In the genomic region with DNA sequence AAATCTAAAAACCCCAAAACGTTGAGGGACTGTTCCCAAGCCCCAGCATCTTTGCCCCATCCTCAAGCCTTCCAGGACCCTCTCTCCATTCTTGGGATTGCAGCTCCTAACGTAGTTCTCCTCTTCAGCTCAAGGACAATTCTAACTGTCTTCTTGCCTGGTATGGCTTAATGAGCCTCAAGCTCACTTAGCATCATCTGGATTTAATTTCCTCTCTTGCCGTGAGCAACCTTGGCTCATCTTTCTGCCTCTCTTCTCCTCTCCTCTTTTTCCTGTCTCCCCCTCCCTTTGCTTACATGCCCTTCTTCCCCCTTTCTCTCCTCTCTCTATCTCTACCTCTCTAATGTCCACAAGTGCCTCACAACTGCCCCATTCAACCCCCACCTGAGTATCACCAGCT, we compare ENCODE assay signal across 1 cellular context.
TF ChIP-seq lines count a peak whose summit lies in the region.

No MANE protein-coding gene starts in this region.

TF ChIP-seq in GM23338, 12 proteins besides CTCF, POLR2A, EP300 and RAD21 (continued from another document):
- TF ChIP-seq, protein P1, sequence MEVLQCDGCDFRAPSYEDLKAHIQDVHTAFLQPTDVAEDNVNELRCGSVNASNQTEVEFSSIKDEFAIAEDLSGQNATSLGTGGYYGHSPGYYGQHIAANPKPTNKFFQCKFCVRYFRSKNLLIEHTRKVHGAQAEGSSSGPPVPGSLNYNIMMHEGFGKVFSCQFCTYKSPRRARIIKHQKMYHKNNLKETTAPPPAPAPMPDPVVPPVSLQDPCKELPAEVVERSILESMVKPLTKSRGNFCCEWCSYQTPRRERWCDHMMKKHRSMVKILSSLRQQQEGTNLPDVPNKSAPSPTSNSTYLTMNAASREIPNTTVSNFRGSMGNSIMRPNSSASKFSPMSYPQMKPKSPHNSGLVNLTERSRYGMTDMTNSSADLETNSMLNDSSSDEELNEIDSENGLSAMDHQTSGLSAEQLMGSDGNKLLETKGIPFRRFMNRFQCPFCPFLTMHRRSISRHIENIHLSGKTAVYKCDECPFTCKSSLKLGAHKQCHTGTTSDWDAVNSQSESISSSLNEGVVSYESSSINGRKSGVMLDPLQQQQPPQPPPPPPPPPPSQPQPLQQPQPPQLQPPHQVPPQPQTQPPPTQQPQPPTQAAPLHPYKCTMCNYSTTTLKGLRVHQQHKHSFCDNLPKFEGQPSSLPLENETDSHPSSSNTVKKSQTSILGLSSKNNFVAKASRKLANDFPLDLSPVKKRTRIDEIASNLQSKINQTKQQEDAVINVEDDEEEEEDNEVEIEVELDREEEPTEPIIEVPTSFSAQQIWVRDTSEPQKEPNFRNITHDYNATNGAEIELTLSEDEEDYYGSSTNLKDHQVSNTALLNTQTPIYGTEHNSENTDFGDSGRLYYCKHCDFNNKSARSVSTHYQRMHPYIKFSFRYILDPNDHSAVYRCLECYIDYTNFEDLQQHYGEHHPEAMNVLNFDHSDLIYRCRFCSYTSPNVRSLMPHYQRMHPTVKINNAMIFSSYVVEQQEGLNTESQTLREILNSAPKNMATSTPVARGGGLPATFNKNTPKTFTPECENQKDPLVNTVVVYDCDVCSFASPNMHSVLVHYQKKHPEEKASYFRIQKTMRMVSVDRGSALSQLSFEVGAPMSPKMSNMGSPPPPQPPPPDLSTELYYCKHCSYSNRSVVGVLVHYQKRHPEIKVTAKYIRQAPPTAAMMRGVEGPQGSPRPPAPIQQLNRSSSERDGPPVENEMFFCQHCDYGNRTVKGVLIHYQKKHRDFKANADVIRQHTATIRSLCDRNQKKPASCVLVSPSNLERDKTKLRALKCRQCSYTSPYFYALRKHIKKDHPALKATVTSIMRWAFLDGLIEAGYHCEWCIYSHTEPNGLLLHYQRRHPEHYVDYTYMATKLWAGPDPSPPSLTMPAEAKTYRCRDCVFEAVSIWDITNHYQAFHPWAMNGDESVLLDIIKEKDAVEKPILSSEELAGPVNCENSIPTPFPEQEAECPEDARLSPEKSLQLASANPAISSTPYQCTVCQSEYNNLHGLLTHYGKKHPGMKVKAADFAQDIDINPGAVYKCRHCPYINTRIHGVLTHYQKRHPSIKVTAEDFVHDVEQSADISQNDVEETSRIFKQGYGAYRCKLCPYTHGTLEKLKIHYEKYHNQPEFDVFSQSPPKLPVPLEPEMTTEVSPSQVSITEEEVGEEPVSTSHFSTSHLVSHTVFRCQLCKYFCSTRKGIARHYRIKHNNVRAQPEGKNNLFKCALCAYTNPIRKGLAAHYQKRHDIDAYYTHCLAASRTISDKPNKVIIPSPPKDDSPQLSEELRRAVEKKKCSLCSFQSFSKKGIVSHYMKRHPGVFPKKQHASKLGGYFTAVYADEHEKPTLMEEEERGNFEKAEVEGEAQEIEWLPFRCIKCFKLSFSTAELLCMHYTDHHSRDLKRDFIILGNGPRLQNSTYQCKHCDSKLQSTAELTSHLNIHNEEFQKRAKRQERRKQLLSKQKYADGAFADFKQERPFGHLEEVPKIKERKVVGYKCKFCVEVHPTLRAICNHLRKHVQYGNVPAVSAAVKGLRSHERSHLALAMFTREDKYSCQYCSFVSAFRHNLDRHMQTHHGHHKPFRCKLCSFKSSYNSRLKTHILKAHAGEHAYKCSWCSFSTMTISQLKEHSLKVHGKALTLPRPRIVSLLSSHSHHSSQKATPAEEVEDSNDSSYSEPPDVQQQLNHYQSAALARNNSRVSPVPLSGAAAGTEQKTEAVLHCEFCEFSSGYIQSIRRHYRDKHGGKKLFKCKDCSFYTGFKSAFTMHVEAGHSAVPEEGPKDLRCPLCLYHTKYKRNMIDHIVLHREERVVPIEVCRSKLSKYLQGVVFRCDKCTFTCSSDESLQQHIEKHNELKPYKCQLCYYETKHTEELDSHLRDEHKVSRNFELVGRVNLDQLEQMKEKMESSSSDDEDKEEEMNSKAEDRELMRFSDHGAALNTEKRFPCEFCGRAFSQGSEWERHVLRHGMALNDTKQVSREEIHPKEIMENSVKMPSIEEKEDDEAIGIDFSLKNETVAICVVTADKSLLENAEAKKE (CRISPR knock-in tag; IDR thresholded peaks at IDR 0.05): no peak
- TF ChIP-seq, protein P2, sequence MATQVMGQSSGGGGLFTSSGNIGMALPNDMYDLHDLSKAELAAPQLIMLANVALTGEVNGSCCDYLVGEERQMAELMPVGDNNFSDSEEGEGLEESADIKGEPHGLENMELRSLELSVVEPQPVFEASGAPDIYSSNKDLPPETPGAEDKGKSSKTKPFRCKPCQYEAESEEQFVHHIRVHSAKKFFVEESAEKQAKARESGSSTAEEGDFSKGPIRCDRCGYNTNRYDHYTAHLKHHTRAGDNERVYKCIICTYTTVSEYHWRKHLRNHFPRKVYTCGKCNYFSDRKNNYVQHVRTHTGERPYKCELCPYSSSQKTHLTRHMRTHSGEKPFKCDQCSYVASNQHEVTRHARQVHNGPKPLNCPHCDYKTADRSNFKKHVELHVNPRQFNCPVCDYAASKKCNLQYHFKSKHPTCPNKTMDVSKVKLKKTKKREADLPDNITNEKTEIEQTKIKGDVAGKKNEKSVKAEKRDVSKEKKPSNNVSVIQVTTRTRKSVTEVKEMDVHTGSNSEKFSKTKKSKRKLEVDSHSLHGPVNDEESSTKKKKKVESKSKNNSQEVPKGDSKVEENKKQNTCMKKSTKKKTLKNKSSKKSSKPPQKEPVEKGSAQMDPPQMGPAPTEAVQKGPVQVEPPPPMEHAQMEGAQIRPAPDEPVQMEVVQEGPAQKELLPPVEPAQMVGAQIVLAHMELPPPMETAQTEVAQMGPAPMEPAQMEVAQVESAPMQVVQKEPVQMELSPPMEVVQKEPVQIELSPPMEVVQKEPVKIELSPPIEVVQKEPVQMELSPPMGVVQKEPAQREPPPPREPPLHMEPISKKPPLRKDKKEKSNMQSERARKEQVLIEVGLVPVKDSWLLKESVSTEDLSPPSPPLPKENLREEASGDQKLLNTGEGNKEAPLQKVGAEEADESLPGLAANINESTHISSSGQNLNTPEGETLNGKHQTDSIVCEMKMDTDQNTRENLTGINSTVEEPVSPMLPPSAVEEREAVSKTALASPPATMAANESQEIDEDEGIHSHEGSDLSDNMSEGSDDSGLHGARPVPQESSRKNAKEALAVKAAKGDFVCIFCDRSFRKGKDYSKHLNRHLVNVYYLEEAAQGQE (IDR thresholded peaks at IDR 0.05; ENCODE audit: unreplicated experiment): no peak
- no peak for TF ChIP-seq EZH2phosphoT487 (IDR thresholded peaks at IDR 0.05; ENCODE audit: unreplicated experiment)
- TF ChIP-seq, protein P3, sequence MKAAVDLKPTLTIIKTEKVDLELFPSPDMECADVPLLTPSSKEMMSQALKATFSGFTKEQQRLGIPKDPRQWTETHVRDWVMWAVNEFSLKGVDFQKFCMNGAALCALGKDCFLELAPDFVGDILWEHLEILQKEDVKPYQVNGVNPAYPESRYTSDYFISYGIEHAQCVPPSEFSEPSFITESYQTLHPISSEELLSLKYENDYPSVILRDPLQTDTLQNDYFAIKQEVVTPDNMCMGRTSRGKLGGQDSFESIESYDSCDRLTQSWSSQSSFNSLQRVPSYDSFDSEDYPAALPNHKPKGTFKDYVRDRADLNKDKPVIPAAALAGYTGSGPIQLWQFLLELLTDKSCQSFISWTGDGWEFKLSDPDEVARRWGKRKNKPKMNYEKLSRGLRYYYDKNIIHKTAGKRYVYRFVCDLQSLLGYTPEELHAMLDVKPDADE (IDR thresholded peaks at IDR 0.05): no peak
- TF ChIP-seq EZH2 (IDR thresholded peaks at IDR 0.05; ENCODE audit: low read depth, unreplicated experiment): no peak
- TF ChIP-seq CREB1 (CRISPR knock-in tag; IDR thresholded peaks at IDR 0.05; ENCODE audit: low read depth): no peak
- TF ChIP-seq ZNF114 (CRISPR knock-in tag; IDR thresholded peaks at IDR 0.05): no peak
- TF ChIP-seq STAT1 (IDR thresholded peaks at IDR 0.05; ENCODE audit: unreplicated experiment): no peak
